In genomic region chr4:40306991-40307390, GRCh38 we compare ENCODE assay signal across 15 cellular contexts. TPM values are rescaled to one million over a fixed set of nuclear protein-coding genes. Genes with fewer than 3 reads are reported as not detected.
A peak's percentile ranks its signal among the peaks of the same experiment; 100 is the strongest.
DNase-seq lines count a peak whose midpoint lies in the region; TF ChIP-seq lines count a peak whose summit lies in the region.
"Had no signal": no experiment of that assay in that cellular context is flagged by ENCODE, and none has a peak within 500 bp of the region (broad histone marks: within the 10 kb centered on the region; RNA-seq: fewer than 3 reads in every experiment).

No MANE protein-coding gene starts in this region.

- peak overlapping the region; percentile 62 for H3K27ac ChIP-seq in CD8-positive, alpha-beta memory T cell (ENCODE audit: low read depth, low read length)
- no peak overlapping the region for H3K27ac ChIP-seq in neural progenitor cell
- H3K27ac ChIP-seq: right atrium auricular region had no signal

- no peaks in the 10 kb centered on the region for H3K9me3 ChIP-seq in CD8-positive, alpha-beta memory T cell (ENCODE audit: low read length)
- H3K9me3 ChIP-seq in Loucy (ENCODE audit: insufficient read depth, low read depth, low read length) = peaks cover 5% of the 10 kb centered on the region; the same call in 1 of the 2 replicates
- H3K9me3 ChIP-seq in neural progenitor cell (ENCODE audit: low read depth) = no peaks in the 10 kb centered on the region
- H3K9me3 ChIP-seq: body of pancreas had no signal

- H3K9ac ChIP-seq in Loucy (ENCODE audit: low read depth, low read length, poor library complexity, severe bottlenecking) = peak overlapping the region; percentile 75
- no peak overlapping the region for H3K9ac ChIP-seq in neural progenitor cell

- CTCF ChIA-PET in CD8-positive, alpha-beta memory T cell (lab: Charles Lee) = interaction anchor here (0.9 to 9.4 kb wide), 21 partner anchors 10 to 157 kb away, joined by 3 to 120 read pairs (median 8); partner anchors contain the start of gene RHOH

- H3F3A ChIP-seq in Loucy (ENCODE audit: low read depth) = peaks cover 35% of the 10 kb centered on the region
- peaks cover 17% of the 10 kb centered on the region for H3F3A ChIP-seq in neural progenitor cell (ENCODE audit: low read depth)

- peak overlapping the region; percentile 77 for H3K4me2 ChIP-seq in Loucy (ENCODE audit: low read depth, low read length, poor library complexity, severe bottlenecking)
- no peak overlapping the region for H3K4me2 ChIP-seq in neural progenitor cell

- H3K27me3 Mint-ChIP-seq in CD8-positive, alpha-beta memory T cell = peaks cover 0 to 2% of the 10 kb centered on the region in 2 donors
- no peaks in the 10 kb centered on the region for H3K27me3 Mint-ChIP-seq in activated naive CD8-positive, alpha-beta T cell
- H3K27me3 Mint-ChIP-seq in neural progenitor cell (ENCODE audit: insufficient read depth, low read depth) = peaks cover 4% of the 10 kb centered on the region

- no peak for DNase-seq in CD8-positive, alpha-beta memory T cell
- DNase-seq in neural progenitor cell (ENCODE audit: low spot score) (no peak), glomerular visceral epithelial cell (ENCODE audit: extremely low spot score) (no peak), AG08396 (ENCODE audit: low spot score) (no peak), NCI-H2171 (lab: John Stamatoyannopoulos, UW) (no peak), kidney tubule cell (ENCODE audit: low spot score) (no peak)
- DNase-seq: GDM1, HCEC 1CT, NCI-H1092 treated with DMSO at 0.1 percent for 48 hours, NCI-H2227 treated with DMSO at 0.1 percent for 48 hours had no signal

- H3K9me2 ChIP-seq in Loucy (replicated peaks; ENCODE audit: low read depth, low read length) = no peaks in the 10 kb centered on the region

- peak overlapping the region; percentile 94 to 99 (median 98) for H3K27ac Mint-ChIP-seq in CD8-positive, alpha-beta memory T cell
- H3K27ac Mint-ChIP-seq in activated naive CD8-positive, alpha-beta T cell = peak overlapping the region; percentile 94
- H3K27ac Mint-ChIP-seq in neural progenitor cell = peak overlapping the region; percentile 21

- H4K20me1 ChIP-seq in Loucy (ENCODE audit: insufficient read depth, low read length, poor library complexity, severe bottlenecking) = no peaks in the 10 kb centered on the region
- no peaks in the 10 kb centered on the region for H4K20me1 ChIP-seq in neural progenitor cell (ENCODE audit: low read depth)

- H3K4me1 Mint-ChIP-seq in CD8-positive, alpha-beta memory T cell = peaks cover 68 to 88% (median 71%) of the 10 kb centered on the region in 3 donors
- peaks cover 92% of the 10 kb centered on the region for H3K4me1 Mint-ChIP-seq in activated naive CD8-positive, alpha-beta T cell (ENCODE audit: low read depth)
- peaks cover 31% of the 10 kb centered on the region for H3K4me1 Mint-ChIP-seq in neural progenitor cell

- no peaks in the 10 kb centered on the region for H3K36me3 ChIP-seq in CD8-positive, alpha-beta memory T cell (ENCODE audit: insufficient read depth, low read length)
- H3K36me3 ChIP-seq in Loucy (ENCODE audit: insufficient read depth, low read length) (no peaks in the 10 kb centered on the region), neural progenitor cell (no peaks in the 10 kb centered on the region)
- H3K36me3 ChIP-seq: right atrium auricular region had no signal

- H3K4me3 ChIP-seq in CD8-positive, alpha-beta memory T cell (ENCODE audit: low read length) = peak overlapping the region; percentile 3
- peak overlapping the region; percentile 65 for H3K4me3 ChIP-seq in Loucy (ENCODE audit: low read length, poor library complexity, severe bottlenecking)
- no peak overlapping the region for H3K4me3 ChIP-seq in neural progenitor cell
- H3K4me3 ChIP-seq: body of pancreas, right atrium auricular region had no signal

- peaks cover 93% of the 10 kb centered on the region for H3K4me1 ChIP-seq in CD8-positive, alpha-beta memory T cell (ENCODE audit: insufficient read depth, low read length)
- H3K4me1 ChIP-seq in Loucy (ENCODE audit: insufficient read depth, low read length, poor library complexity, severe bottlenecking) = peaks cover 84% of the 10 kb centered on the region
- H3K4me1 ChIP-seq in neural progenitor cell = peaks cover 16% of the 10 kb centered on the region
- H3K4me1 ChIP-seq: body of pancreas had no signal

- H3K79me2 ChIP-seq in Loucy (ENCODE audit: insufficient read depth, low read length) (peaks cover 44% of the 10 kb centered on the region), neural progenitor cell (ENCODE audit: low read depth) (no peaks in the 10 kb centered on the region)

- H2AFZ ChIP-seq in Loucy (ENCODE audit: low read length) = peak overlapping the region; percentile 10; the same call in 1 of the 2 replicates
- H2AFZ ChIP-seq in neural progenitor cell (replicated peaks) = no peak overlapping the region

- H3K4me3 Mint-ChIP-seq in CD8-positive, alpha-beta memory T cell = peak overlapping the region; percentile 46 to 88 (median 81)
- peak overlapping the region; percentile 84 for H3K4me3 Mint-ChIP-seq in activated naive CD8-positive, alpha-beta T cell
- H3K4me3 Mint-ChIP-seq in neural progenitor cell = no peak overlapping the region

- no peaks in the 10 kb centered on the region for H3K9me3 Mint-ChIP-seq in CD8-positive, alpha-beta memory T cell
- peaks cover 4% of the 10 kb centered on the region for H3K9me3 Mint-ChIP-seq in activated naive CD8-positive, alpha-beta T cell (ENCODE audit: low read depth)
- peaks cover 10% of the 10 kb centered on the region for H3K9me3 Mint-ChIP-seq in neural progenitor cell

- peaks cover 0 to 3% (median 2%) of the 10 kb centered on the region in 3 donors for H3K36me3 Mint-ChIP-seq in CD8-positive, alpha-beta memory T cell
- H3K36me3 Mint-ChIP-seq in activated naive CD8-positive, alpha-beta T cell = peaks cover 4% of the 10 kb centered on the region
- H3K36me3 Mint-ChIP-seq in neural progenitor cell = no peaks in the 10 kb centered on the region

- POLR2A ChIA-PET in CD8-positive, alpha-beta memory T cell (lab: Charles Lee) = interaction anchor here (0.6 to 4.1 kb wide), 13 partner anchors 10 to 117 kb away, joined by 3 to 26 read pairs (median 5); partner anchors contain the start of gene RHOH

- TF ChIP-seq CTCF in Loucy (conservative IDR thresholded peaks at IDR 0.05; ENCODE audit: low read length) = no peak
- TF ChIP-seq CTCF in neural progenitor cell (IDR thresholded peaks at IDR 0.05) = no peak

- no peaks in the 10 kb centered on the region for H3K27me3 ChIP-seq in CD8-positive, alpha-beta memory T cell (ENCODE audit: insufficient read depth, low read length, poor library complexity, severe bottlenecking)
- no peaks in the 10 kb centered on the region for H3K27me3 ChIP-seq in Loucy (ENCODE audit: insufficient read depth, low read length, poor library complexity, severe bottlenecking)
- H3K27me3 ChIP-seq in neural progenitor cell = no peaks in the 10 kb centered on the region
- H3K27me3 ChIP-seq: body of pancreas, right atrium auricular region had no signal

RNA-seq across cellular contexts. Expression of gene CHRNA9, which starts 28.1 kb away (rescaled TPM):
- total RNA-seq in CD8-positive, alpha-beta memory T cell = under 1 TPM in 1 of 2 experiments, not detected in 1; 0.11 TPM
- polyA plus RNA-seq in CD8-positive, alpha-beta memory T cell = 0.14 TPM
- 0.67 and 2.5 TPM in 2 replicates for total RNA-seq in neural progenitor cell (ENCODE audit: low replicate concordance)
- total RNA-seq: body of pancreas, frontal cortex, right atrium auricular region had no signal

Comparison
In these comparisons a context has a peak if more than half of its experiments do, and no peak if none do; other contexts are left out.
1. H3K27ac Mint-ChIP-seq: peak in every context shown above with its lines; median percentile 98 in CD8-positive, alpha-beta memory T cell; 94 in activated naive CD8-positive, alpha-beta T cell; 21 in neural progenitor cell.